ENCODE assay signal across 12 cellular contexts in genomic region chr7:7696458-7697119, GRCh38. TPM values are rescaled to one million over a fixed set of nuclear protein-coding genes. Genes with fewer than 3 reads are reported as not detected.
DNase-seq lines count a peak whose midpoint lies in the region; ATAC-seq and TF ChIP-seq lines count a peak whose summit lies in the region.
"Had no signal": no experiment of that assay in that cellular context is flagged by ENCODE, and none has a peak within 500 bp of the region (broad histone marks: within the 10 kb centered on the region; RNA-seq: fewer than 3 reads in every experiment).

No MANE protein-coding gene starts in this region.

- no peaks in the 10 kb centered on the region for H3K27me3 Mint-ChIP-seq in type B pancreatic cell
- no peaks in the 10 kb centered on the region for H3K27me3 Mint-ChIP-seq in activated CD4-positive, alpha-beta T cell treated with anti-CD3 and anti-CD28 coated beads for 36 hours
- H3K27me3 Mint-ChIP-seq: activated B cell treated with CpG ODN at 0.5 μM for 24 hours had no signal

- peaks cover 6% of the 10 kb centered on the region for H3K4me1 Mint-ChIP-seq in type B pancreatic cell (ENCODE audit: unreplicated experiment)
- H3K4me1 Mint-ChIP-seq in activated CD4-positive, alpha-beta T cell treated with anti-CD3 and anti-CD28 coated beads for 36 hours, result peaks cover 19% of the 10 kb centered on the region

- CTCF ChIA-PET in activated CD4-positive, alpha-beta T cell treated with anti-CD3 and anti-CD28 coated beads for 36 hours (lab: Charles Lee), result interaction anchor here (0.7 kb wide), 1 partner anchor 15 kb away, joined by 3 read pairs; no protein-coding TSS in a partner anchor

- TF ChIP-seq CTCF in type B pancreatic cell (conservative IDR thresholded peaks at IDR 0.05), result no peak

- peak overlapping the region; percentile 35 for H3K27ac Mint-ChIP-seq in type B pancreatic cell
- no peak overlapping the region for H3K27ac Mint-ChIP-seq in activated CD4-positive, alpha-beta T cell treated with anti-CD3 and anti-CD28 coated beads for 36 hours
- H3K27ac Mint-ChIP-seq: activated B cell treated with CpG ODN at 0.5 μM for 24 hours had no signal

- intact Hi-C loops in activated CD4-positive, alpha-beta T cell treated with anti-CD3 and anti-CD28 coated beads for 36 hours (cut with DNase I, micrococcal nuclease), result no loop called here

- peaks cover 4% of the 10 kb centered on the region for H3K36me3 Mint-ChIP-seq in type B pancreatic cell
- H3K36me3 Mint-ChIP-seq in activated CD4-positive, alpha-beta T cell treated with anti-CD3 and anti-CD28 coated beads for 36 hours (ENCODE audit: low read depth), result peaks cover 11% of the 10 kb centered on the region

- ATAC-seq in activated CD4-positive, alpha-beta T cell treated with anti-CD3 and anti-CD28 coated beads for 36 hours, result no peak

- peak; percentile 4 for DNase-seq in NCI-H2227 (lab: John Stamatoyannopoulos, UW; ENCODE audit: unreplicated experiment)
- no peak for DNase-seq in NCI-H2227 treated with DMSO at 0.1 percent for 48 hours (lab: John Stamatoyannopoulos, UW)
- DNase-seq in amniotic epithelial cell (ENCODE audit: low read depth), result peak; percentile 70
- DNase-seq in kidney glomerular epithelial cell (lab: John Stamatoyannopoulos, UW), result peak; percentile 85
- no peak for DNase-seq in type B pancreatic cell (ENCODE audit: extremely low spot score, unreplicated experiment)
- DNase-seq in mesenteric fat pad (ENCODE audit: low spot score), result no peak
- DNase-seq in activated CD4-positive, alpha-beta T cell treated with anti-CD3 and anti-CD28 coated beads for 36 hours, result no peak
- no peak for DNase-seq in stimulated activated CD4-positive, alpha-beta T cell treated with anti-CD3 and anti-CD28 coated beads, Interleukin-2, amount 100 ng/mL, for 24 hours
- DNase-seq: activated B cell treated with CpG ODN at 0.5 μM for 24 hours, anterior cingulate cortex, GOT3, NCI-H748 treated with DMSO at 0.1 percent for 48 hours had no signal

- peaks cover 6% of the 10 kb centered on the region for H3K9me3 Mint-ChIP-seq in type B pancreatic cell
- peaks cover 5% of the 10 kb centered on the region for H3K9me3 Mint-ChIP-seq in activated CD4-positive, alpha-beta T cell treated with anti-CD3 and anti-CD28 coated beads for 36 hours (ENCODE audit: low read depth)

- no peak overlapping the region for H3K4me3 Mint-ChIP-seq in type B pancreatic cell
- H3K4me3 Mint-ChIP-seq in activated CD4-positive, alpha-beta T cell treated with anti-CD3 and anti-CD28 coated beads for 36 hours, result no peak overlapping the region
- H3K4me3 Mint-ChIP-seq: activated B cell treated with CpG ODN at 0.5 μM for 24 hours had no signal

- POLR2A ChIA-PET in activated CD4-positive, alpha-beta T cell treated with anti-CD3 and anti-CD28 coated beads for 36 hours (lab: Charles Lee), result no interaction called here

RNA-seq across cellular contexts. Expression of gene RPA3, which starts 21.8 kb away (rescaled TPM):
- total RNA-seq in type B pancreatic cell (ENCODE audit: low replicate concordance) (27.3 and 42.3 TPM in 2 replicates), mesenteric fat pad (16.3 TPM)
- total RNA-seq in activated CD4-positive, alpha-beta T cell treated with anti-CD3 and anti-CD28 coated beads for 36 hours, result 100 to 1,000 TPM; 109 to 181 TPM

RNA-seq across cellular contexts. Expression of gene UMAD1, which starts 56.0 kb away (rescaled TPM):
- total RNA-seq in type B pancreatic cell (ENCODE audit: low replicate concordance) (9.0 and 10.5 TPM in 2 replicates), mesenteric fat pad (9.9 TPM)
- total RNA-seq in activated CD4-positive, alpha-beta T cell treated with anti-CD3 and anti-CD28 coated beads for 36 hours, result 10 to 100 TPM; 13.1 to 14.5 TPM

Comparison
In these comparisons a context has a peak if more than half of its experiments do, and no peak if none do; other contexts are left out.
1. DNase-seq: peak in NCI-H2227 (single experiment), amniotic epithelial cell (single experiment) and kidney glomerular epithelial cell (single experiment); none in NCI-H2227 treated with DMSO at 0.1 percent for 48 hours (single experiment), type B pancreatic cell (single experiment), mesenteric fat pad (single experiment), activated CD4-positive, alpha-beta T cell treated with anti-CD3 and anti-CD28 coated beads for 36 hours (single experiment) and stimulated activated CD4-positive, alpha-beta T cell treated with anti-CD3 and anti-CD28 coated beads, Interleukin-2, amount 100 ng/mL, for 24 hours (0 of 2).